ENCODE assay signal across 30 cellular contexts in genomic region chr12:75961878-75962277, GRCh38.
"Had no signal": no experiment of that assay in that cellular context is flagged by ENCODE, and none has a peak within 500 bp of the region (broad histone marks: within the 10 kb centered on the region; RNA-seq: fewer than 3 reads in every experiment).

No MANE protein-coding gene starts in this region.

- H3K27me3 ChIP-seq: breast epithelium, SJSA1 had no signal

- H3K4me1 ChIP-seq: breast epithelium had no signal

- H3K27me3 Mint-ChIP-seq: activated CD8-positive, alpha-beta memory T cell treated with anti-CD3 and anti-CD28 coated beads, Interleukin-2, amount 10 ng/mL, durations not matched to agents 7 days and 5 days; activated naive CD4-positive, alpha-beta T cell treated with anti-CD3 and anti-CD28 coated beads, Interleukin-2, amount 50 U/mL, for 24 hours; activated T-cell treated with anti-CD3 and anti-CD28 coated beads, Interleukin-2, amount 50 U/mL, for 24 hours had no signal

- H3K9me3 Mint-ChIP-seq: activated naive CD4-positive, alpha-beta T cell treated with anti-CD3 and anti-CD28 coated beads, Interleukin-2, amount 50 U/mL, for 24 hours; activated T-cell treated with anti-CD3 and anti-CD28 coated beads, Interleukin-2, amount 50 U/mL, for 24 hours; T-helper 1 cell treated with Interleukin-12 subunit alpha and Interleukin-12 subunit beta and Interleukin-4 antibody, amounts not matched to agents 30 μg/mL and 1 μg/mL, for 36 hours; WTC11 had no signal

- DNase-seq: activated CD4-positive, alpha-beta T cell treated with anti-CD3 and anti-CD28 coated beads for 48 hours; activated CD4-positive, alpha-beta T cell treated with anti-CD3 and anti-CD28 coated beads, Interleukin-2, amount 50 U/mL, for 48 hours; activated CD4-positive, CD25-positive, alpha-beta regulatory T cell treated with anti-CD3 and anti-CD28 coated beads, Interleukin-2, amount 50 U/mL, for 72 hours; activated CD8-positive, alpha-beta memory T cell treated with anti-CD3 and anti-CD28 coated beads, Interleukin-2, amount 10 ng/mL, durations not matched to agents 7 days and 5 days; activated effector memory CD4-positive, alpha-beta T cell treated with Interleukin-2 at 50 U/mL for 16 hours; activated naive CD4-positive, alpha-beta T cell; activated T-cell treated with anti-CD3 and anti-CD28 coated beads, Interleukin-2, amount 50 U/mL, for 24 hours; aorta; caudate nucleus; Kasumi-1; KBM-7; NCI-H1092 treated with DMSO at 0.1 percent for 48 hours; NCI-H1417 treated with DMSO at 0.1 percent for 48 hours; NCI-H1694; NCI-H2029; NCI-H2107; NCI-H2171 treated with DMSO at 0.1 percent for 48 hours; NCI-H226; NCI-H526; NCI-H774; NK-92 treated with Interleukin-12 subunit alpha and Interleukin-12 subunit beta, amount 100 ng/mL, for 24 hours; SHP77; SW 1271 had no signal

- ATAC-seq: activated CD8-positive, alpha-beta memory T cell treated with anti-CD3 and anti-CD28 coated beads, Interleukin-2, amount 10 ng/mL, durations not matched to agents 7 days and 5 days; SK-N-SH treated with all-trans-retinoic acid at 6 μM for 48 hours; WTC11 had no signal

- H3K27ac ChIP-seq: breast epithelium, SJSA1 had no signal

- H3K36me3 ChIP-seq: breast epithelium, SJSA1 had no signal

- H3K4me3 ChIP-seq: breast epithelium, SJSA1 had no signal

- H3K27ac Mint-ChIP-seq: activated CD8-positive, alpha-beta memory T cell treated with anti-CD3 and anti-CD28 coated beads, Interleukin-2, amount 10 ng/mL, durations not matched to agents 7 days and 5 days; activated naive CD4-positive, alpha-beta T cell treated with anti-CD3 and anti-CD28 coated beads, Interleukin-2, amount 50 U/mL, for 24 hours; activated T-cell treated with anti-CD3 and anti-CD28 coated beads, Interleukin-2, amount 50 U/mL, for 24 hours; activated T-helper 1 cell treated with anti-CD3 and anti-CD28 coated beads, Interleukin-12 subunit alpha, Interleukin-12 subunit beta, Interleukin-2, Interleukin-4 antibody, amounts not matched to agents 30 ng/mL and 10 ng/mL and 1 ng/mL, durations not matched to agents 14 hours and 24 hours and 36 hours; T-helper 1 cell treated with Interleukin-12 subunit alpha and Interleukin-12 subunit beta and Interleukin-4 antibody, amounts not matched to agents 30 μg/mL and 1 μg/mL, for 36 hours had no signal

- H3K36me3 Mint-ChIP-seq: activated naive CD4-positive, alpha-beta T cell treated with anti-CD3 and anti-CD28 coated beads, Interleukin-2, amount 50 U/mL, for 24 hours; WTC11 had no signal

- H3K9me3 ChIP-seq: breast epithelium, SJSA1 had no signal

- H3K4me3 Mint-ChIP-seq: activated CD8-positive, alpha-beta memory T cell treated with anti-CD3 and anti-CD28 coated beads, Interleukin-2, amount 10 ng/mL, durations not matched to agents 7 days and 5 days; activated naive CD4-positive, alpha-beta T cell treated with anti-CD3 and anti-CD28 coated beads, Interleukin-2, amount 50 U/mL, for 24 hours; activated T-cell treated with anti-CD3 and anti-CD28 coated beads, Interleukin-2, amount 50 U/mL, for 24 hours; activated T-helper 1 cell treated with anti-CD3 and anti-CD28 coated beads, Interleukin-12 subunit alpha, Interleukin-12 subunit beta, Interleukin-2, Interleukin-4 antibody, amounts not matched to agents 30 ng/mL and 10 ng/mL and 1 ng/mL, durations not matched to agents 14 hours and 24 hours and 36 hours; T-helper 1 cell treated with Interleukin-12 subunit alpha and Interleukin-12 subunit beta and Interleukin-4 antibody, amounts not matched to agents 30 μg/mL and 1 μg/mL, for 36 hours; WTC11 had no signal
